Comparison of ENCODE assay signal across 11 cellular contexts in the genomic region with DNA sequence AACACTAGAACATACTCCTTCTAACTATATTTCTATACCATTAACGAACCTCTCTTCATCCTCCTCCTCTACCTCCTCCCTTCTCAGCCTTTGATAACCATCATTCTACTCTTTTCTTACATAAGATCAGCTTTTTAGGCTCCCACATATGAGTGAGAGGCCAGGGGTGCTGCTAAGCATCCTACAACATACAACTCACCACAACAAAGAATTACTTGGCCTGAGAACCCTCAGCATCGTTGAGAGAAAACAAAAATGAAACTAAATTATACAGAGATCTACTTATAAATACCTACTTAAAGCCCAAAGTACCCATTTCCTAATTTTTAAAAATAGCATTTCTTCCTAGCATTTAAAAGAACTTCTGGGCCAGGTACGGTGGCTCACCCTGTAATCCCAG.
DNase-seq lines count a peak whose midpoint lies in the region; ATAC-seq and TF ChIP-seq lines count a peak whose summit lies in the region.
"Had no signal": no experiment of that assay in that cellular context is flagged by ENCODE, and none has a peak within 500 bp of the region (broad histone marks: within the 10 kb centered on the region; RNA-seq: fewer than 3 reads in every experiment).

No MANE protein-coding gene starts in this region.

- H3K9me3 ChIP-seq in left lung, result no peaks in the 10 kb centered on the region
- H3K9me3 ChIP-seq: prostate gland had no signal

- TF ChIP-seq CTCF in left lung (IDR thresholded peaks at IDR 0.05), result no peak

- ATAC-seq in activated CD4-positive, CD25-positive, alpha-beta regulatory T cell treated with anti-CD3 and anti-CD28 coated beads, Interleukin-2, amount 50 U/mL, for 24 hours, result peak; percentile 60 to 75
- ATAC-seq in GM21447 (IDR thresholded peaks at IDR 0.05; ENCODE audit: unreplicated experiment) (peak; percentile 51), left lung (peak; percentile 48)

- DNase-seq in activated CD4-positive, CD25-positive, alpha-beta regulatory T cell treated with anti-CD3 and anti-CD28 coated beads, Interleukin-2, amount 50 U/mL, for 72 hours, result no peak
- peak; percentile 21 for DNase-seq in NOMO-1 treated with DMSO at 0.1 percent for 48 hours (lab: John Stamatoyannopoulos, UW; ENCODE audit: unreplicated experiment)
- no peak for DNase-seq in left lung
- no peak for DNase-seq in mesenteric fat pad (ENCODE audit: low spot score)
- no peak for DNase-seq in DMS79 treated with DMSO at 0.1 percent for 48 hours (lab: John Stamatoyannopoulos, UW)
- no peak for DNase-seq in effector CD8-positive, alpha-beta T cell (lab: John Stamatoyannopoulos, UW)
- DNase-seq: 8988T, PC-9 had no signal

- H3K4me1 ChIP-seq in left lung, result peaks cover 0 to 6% of the 10 kb centered on the region in 2 donors
- H3K4me1 ChIP-seq: prostate gland had no signal

- intact Hi-C loops in left lung (cut with DNase I), result no loop called here

- H3K4me3 ChIP-seq in left lung, result no peak overlapping the region
- H3K4me3 ChIP-seq: PC-9, prostate gland had no signal

- H3K36me3 ChIP-seq in left lung, result peaks cover 0 to 18% of the 10 kb centered on the region in 2 donors
- H3K36me3 ChIP-seq: prostate gland had no signal

- no peaks in the 10 kb centered on the region for H3K27me3 ChIP-seq in left lung

- peak overlapping the region in 1 of 2 donors; percentile 16 for H3K27ac ChIP-seq in left lung
- H3K27ac ChIP-seq: PC-9, prostate gland had no signal
